8 cellular contexts compared by ENCODE assay signal in the genomic region with DNA sequence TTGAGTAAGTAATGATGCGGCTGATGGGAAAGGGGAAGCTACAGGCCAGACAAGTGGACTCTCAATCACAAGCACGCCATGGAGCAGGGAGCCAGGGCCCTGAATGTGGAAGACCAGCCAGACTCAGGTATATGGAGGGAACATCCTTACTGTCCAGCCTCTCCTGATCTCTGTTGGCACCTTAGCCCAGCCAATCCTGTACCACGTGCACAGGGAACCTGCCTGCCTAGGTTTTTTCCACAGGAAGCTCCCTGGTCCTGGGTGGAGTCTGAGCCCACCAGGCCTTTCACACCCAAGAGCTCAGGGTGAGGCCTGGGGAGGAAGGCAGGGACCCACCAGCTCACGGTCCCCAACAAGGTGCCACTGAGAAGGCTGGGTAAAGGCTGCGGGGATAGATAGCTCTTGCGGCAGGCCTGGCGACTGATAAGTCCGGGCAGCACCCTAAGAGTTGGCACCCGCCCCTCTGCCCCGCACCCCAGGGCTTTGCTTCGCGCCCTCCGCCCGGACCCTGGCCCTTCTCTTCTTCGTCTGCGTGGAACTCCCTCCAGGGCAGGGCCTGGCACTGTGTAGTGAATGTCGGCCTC. TPM values are rescaled to one million over a fixed set of nuclear protein-coding genes. Genes with fewer than 3 reads are reported as not detected.
DNase-seq lines count a peak whose midpoint lies in the region; ATAC-seq and TF ChIP-seq lines count a peak whose summit lies in the region.

No MANE protein-coding gene starts in this region.

- intact Hi-C loops in Right ventricle myocardium inferior (cut with DNase I) (loop anchor here (5.0 kb wide), 1 partner anchor 206 kb away; no protein-coding TSS in a partner anchor), right cardiac atrium (cut with DNase I) (loop anchor here (5.0 to 10.0 kb wide), 3 partner anchors 131 to 208 kb away; no protein-coding TSS in a partner anchor), spleen (cut with DNase I; ENCODE audit: low total_unique reads) (no loop called here)

- peak overlapping the region; percentile 91 for H3K4me3 Mint-ChIP-seq in activated CD4-positive, alpha-beta memory T cell treated with anti-CD3 and anti-CD28 coated beads, Interleukin-2, amount 10 ng/mL, durations not matched to agents 7 days and 5 days

- H3K27me3 ChIP-seq in right atrium auricular region (no peaks in the 10 kb centered on the region), right cardiac atrium (ENCODE audit: control insufficient read depth, insufficient read depth) (no peaks in the 10 kb centered on the region), spleen (replicated peaks in 1 of 7) (peaks cover 0 to under 1% (median 0%) of the 10 kb centered on the region in 7 donors)

- ATAC-seq in Right ventricle myocardium inferior (no peak), right cardiac atrium (no peak), GM21619 (IDR thresholded peaks at IDR 0.05; ENCODE audit: unreplicated experiment) (no peak)

- peak overlapping the region; percentile 98 for H3K27ac Mint-ChIP-seq in activated CD4-positive, alpha-beta memory T cell treated with anti-CD3 and anti-CD28 coated beads, Interleukin-2, amount 10 ng/mL, durations not matched to agents 7 days and 5 days

- no peaks in the 10 kb centered on the region for H3K9me3 Mint-ChIP-seq in activated CD4-positive, alpha-beta memory T cell treated with anti-CD3 and anti-CD28 coated beads, Interleukin-2, amount 10 ng/mL, durations not matched to agents 7 days and 5 days

- no peak for DNase-seq in right atrium auricular region (ENCODE audit: low spot score)
- DNase-seq in Right ventricle myocardium inferior (ENCODE audit: missing footprints): no peak
- peak; percentile 26 for DNase-seq in activated CD4-positive, alpha-beta memory T cell treated with anti-CD3 and anti-CD28 coated beads, Interleukin-2, amount 10 ng/mL, durations not matched to agents 7 days and 5 days
- DNase-seq in right cardiac atrium: no peak
- DNase-seq in spleen: no peak
- no peak for DNase-seq in NOMO-1 treated with dmso at 0.1 percent for 144 hours (lab: John Stamatoyannopoulos, UW; ENCODE audit: unreplicated experiment)
- no peak for DNase-seq in NCI-H187 treated with DMSO at 0.1 percent for 48 hours (lab: John Stamatoyannopoulos, UW)

- H3K36me3 Mint-ChIP-seq in activated CD4-positive, alpha-beta memory T cell treated with anti-CD3 and anti-CD28 coated beads, Interleukin-2, amount 10 ng/mL, durations not matched to agents 7 days and 5 days (ENCODE audit: low read depth): peaks cover 20% of the 10 kb centered on the region

- no peak for TF ChIP-seq POLR2A in spleen (IDR thresholded peaks at IDR 0.05)

- no peaks in the 10 kb centered on the region for H3K27me3 Mint-ChIP-seq in activated CD4-positive, alpha-beta memory T cell treated with anti-CD3 and anti-CD28 coated beads, Interleukin-2, amount 10 ng/mL, durations not matched to agents 7 days and 5 days

- no peaks in the 10 kb centered on the region for H3K9me3 ChIP-seq in right atrium auricular region
- no peaks in the 10 kb centered on the region for H3K9me3 ChIP-seq in right cardiac atrium (ENCODE audit: control insufficient read depth, low read length)
- no peaks in the 10 kb centered on the region for H3K9me3 ChIP-seq in spleen

- POLR2A ChIA-PET in activated CD4-positive, alpha-beta memory T cell treated with anti-CD3 and anti-CD28 coated beads, Interleukin-2, amount 10 ng/mL, durations not matched to agents 7 days and 5 days (lab: Charles Lee): interaction anchor here (0.9 to 3.6 kb wide), 6 partner anchors 50 to 261 kb away, joined by 4 to 43 read pairs (median 5); partner anchors contain the start of genes BSN, DAG1, GMPPB and IP6K1

- TF ChIP-seq CTCF in right atrium auricular region (IDR thresholded peaks at IDR 0.05) (no peak), spleen (IDR thresholded peaks at IDR 0.05 in 8 of 11, conservative IDR thresholded peaks at IDR 0.05 in 3 of 11) (no peak)

- H3K4me3 ChIP-seq in right atrium auricular region: peak overlapping the region; percentile 77 to 87
- H3K4me3 ChIP-seq in right cardiac atrium (ENCODE audit: low read length): peak overlapping the region; percentile 67
- peak overlapping the region; percentile 73 to 97 (median 88) for H3K4me3 ChIP-seq in spleen

- H3K36me3 ChIP-seq in right atrium auricular region (peaks cover 26% of the 10 kb centered on the region), spleen (peaks cover 0 to 29% (median 25%) of the 10 kb centered on the region in 6 donors)

- H3K4me1 Mint-ChIP-seq in activated CD4-positive, alpha-beta memory T cell treated with anti-CD3 and anti-CD28 coated beads, Interleukin-2, amount 10 ng/mL, durations not matched to agents 7 days and 5 days: peaks cover 37% of the 10 kb centered on the region

- 22% methylated on average over 17 of the region's 17 CpGs for WGBS in right cardiac atrium
- WGBS in spleen, 5 donors: 10 to 35% (median 23%) methylated on average over 15 to 17 of the region's 17 CpGs

- CTCF ChIA-PET in activated CD4-positive, alpha-beta memory T cell treated with anti-CD3 and anti-CD28 coated beads, Interleukin-2, amount 10 ng/mL, durations not matched to agents 7 days and 5 days (lab: Charles Lee): interaction anchor here (0.7 to 3.3 kb wide), 8 partner anchors 79 to 333 kb away, joined by 3 to 247 read pairs (median 4); no protein-coding TSS in a partner anchor

- peak overlapping the region; percentile 82 to 91 for H3K27ac ChIP-seq in right atrium auricular region
- peak overlapping the region; percentile 53 for H3K27ac ChIP-seq in right cardiac atrium (ENCODE audit: low read length)
- peak overlapping the region; percentile 93 to 98 (median 94) for H3K27ac ChIP-seq in spleen

- H3K4me1 ChIP-seq in right atrium auricular region (peaks cover 0 to 18% of the 10 kb centered on the region in 2 donors), right cardiac atrium (ENCODE audit: control insufficient read depth, insufficient read depth, low read length) (peaks cover 5% of the 10 kb centered on the region), spleen (peaks cover 10 to 57% (median 24%) of the 10 kb centered on the region in 6 donors)

RNA-seq across cellular contexts. Expression of gene APEH, which starts 0.9 kb away (rescaled TPM):
- total RNA-seq in right atrium auricular region: 10 to 100 TPM; 61.1 to 67.5 TPM
- total RNA-seq in Right ventricle myocardium inferior: 99.5 TPM
- 100 to 1,000 TPM; 132 to 136 TPM for total RNA-seq in activated CD4-positive, alpha-beta memory T cell treated with anti-CD3 and anti-CD28 coated beads, Interleukin-2, amount 10 ng/mL, durations not matched to agents 7 days and 5 days
- 100 to 1,000 TPM in 1 of 4 donors, 10 to 100 TPM in 3; 75.7 to 110 (median 93.6) TPM for total RNA-seq in right cardiac atrium
- polyA plus RNA-seq in right cardiac atrium: 37.4 TPM
- total RNA-seq in spleen: 10 to 100 TPM; 63.1 to 89.5 (median 78.7) TPM
- 10 to 100 TPM; 29.6 to 46.0 (median 42.7) TPM for polyA plus RNA-seq in spleen

RNA-seq across cellular contexts. Expression of gene MST1, which starts 16.1 kb away (rescaled TPM):
- 1 to 10 TPM; 3.9 to 8.0 TPM for total RNA-seq in right atrium auricular region
- 4.6 TPM for total RNA-seq in Right ventricle myocardium inferior
- total RNA-seq in activated CD4-positive, alpha-beta memory T cell treated with anti-CD3 and anti-CD28 coated beads, Interleukin-2, amount 10 ng/mL, durations not matched to agents 7 days and 5 days: 10 to 100 TPM in 1 of 2 experiments, 1 to 10 TPM in 1; 8.6 to 12.4 TPM
- 1 to 10 TPM; 3.5 to 7.5 (median 6.6) TPM for total RNA-seq in right cardiac atrium
- polyA plus RNA-seq in right cardiac atrium: 6.2 TPM
- 10 to 100 TPM; 17.0 to 26.9 (median 21.1) TPM for total RNA-seq in spleen
- 10 to 100 TPM; 28.0 to 65.8 (median 43.4) TPM for polyA plus RNA-seq in spleen

RNA-seq across cellular contexts. Expression of gene RNF123, which starts 16.1 kb away (rescaled TPM):
- total RNA-seq in right atrium auricular region: 10 to 100 TPM; 29.1 to 29.8 TPM
- 46.1 TPM for total RNA-seq in Right ventricle myocardium inferior
- total RNA-seq in activated CD4-positive, alpha-beta memory T cell treated with anti-CD3 and anti-CD28 coated beads, Interleukin-2, amount 10 ng/mL, durations not matched to agents 7 days and 5 days: 10 to 100 TPM; 35.5 to 38.3 TPM
- 10 to 100 TPM; 36.6 to 44.6 (median 41.8) TPM for total RNA-seq in right cardiac atrium
- polyA plus RNA-seq in right cardiac atrium: 24.4 TPM
- total RNA-seq in spleen: 10 to 100 TPM; 34.9 to 57.5 (median 48.1) TPM
- polyA plus RNA-seq in spleen: 10 to 100 TPM; 11.6 to 22.5 (median 18.0) TPM

RNA-seq across cellular contexts. Expression of gene AMIGO3, which starts 46.3 kb away (rescaled TPM):
- total RNA-seq in right atrium auricular region (1 to 10 TPM in 1 of 2 donors, under 1 TPM in 1; 0.44 to 1.1 TPM), Right ventricle myocardium inferior (not detected), right cardiac atrium (under 1 TPM in 1 of 4 donors, not detected in 3; 0.09 TPM), spleen (1 to 10 TPM in 2 of 7 donors, under 1 TPM in 1, not detected in 4; 0.23 to 1.6 (median 1.4) TPM)
- under 1 TPM; 0.23 to 0.28 TPM for total RNA-seq in activated CD4-positive, alpha-beta memory T cell treated with anti-CD3 and anti-CD28 coated beads, Interleukin-2, amount 10 ng/mL, durations not matched to agents 7 days and 5 days
- polyA plus RNA-seq in right cardiac atrium (0.57 TPM), spleen (1 to 10 TPM in 1 of 3 donors, under 1 TPM in 2; 0.52 to 1.1 (median 0.79) TPM)

RNA-seq across cellular contexts. Expression of gene GMPPB, which starts 50.5 kb away (rescaled TPM):
- total RNA-seq in right atrium auricular region (10 to 100 TPM; 12.0 to 21.7 TPM), Right ventricle myocardium inferior (18.1 TPM), right cardiac atrium (10 to 100 TPM; 12.6 to 34.7 (median 19.6) TPM), spleen (10 to 100 TPM; 24.0 to 34.3 (median 30.0) TPM)
- total RNA-seq in activated CD4-positive, alpha-beta memory T cell treated with anti-CD3 and anti-CD28 coated beads, Interleukin-2, amount 10 ng/mL, durations not matched to agents 7 days and 5 days: 10 to 100 TPM; 48.2 to 49.0 TPM
- polyA plus RNA-seq in right cardiac atrium (13.2 TPM), spleen (10 to 100 TPM; 10.8 to 21.2 (median 11.1) TPM)
